ENCODE assay signal across 20 cellular contexts in the genomic region with DNA sequence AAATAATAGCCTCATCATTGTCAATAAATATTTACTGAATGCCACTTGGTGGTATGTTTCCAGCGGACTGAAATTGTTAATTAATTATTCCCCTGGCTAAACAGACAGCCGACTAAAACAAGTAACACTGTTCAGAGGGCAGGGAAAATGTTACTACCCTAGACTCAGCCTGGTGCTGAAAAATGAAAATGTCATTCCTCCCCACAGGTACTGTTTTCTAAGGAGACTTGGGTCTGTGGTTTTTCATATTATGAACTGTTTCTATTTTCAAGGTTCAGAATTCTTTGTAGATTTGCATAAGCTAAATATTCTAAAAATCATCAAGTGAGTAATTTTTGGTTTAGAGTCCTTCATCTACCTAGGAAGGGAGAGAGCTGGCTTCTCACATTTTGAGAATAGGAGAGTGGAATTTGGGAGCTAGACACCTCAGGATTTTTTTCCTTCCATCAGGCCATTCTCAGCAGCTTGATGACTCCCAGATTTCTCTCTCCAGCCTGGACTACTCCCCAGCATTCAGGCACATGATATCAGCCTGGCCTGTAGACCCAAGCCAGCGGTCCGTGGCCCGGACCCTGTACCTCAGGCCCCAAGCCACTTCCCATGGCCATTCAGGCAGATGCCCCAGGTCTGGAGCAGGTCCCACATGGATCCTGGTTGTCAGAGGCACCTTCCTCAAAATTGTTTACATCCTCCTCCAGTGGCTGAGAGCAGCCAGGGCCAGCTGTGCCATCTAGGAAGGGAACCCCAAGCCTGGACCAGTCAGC. TPM values are rescaled to one million over a fixed set of nuclear protein-coding genes. Genes with fewer than 3 reads are reported as not detected.
DNase-seq lines count a peak whose midpoint lies in the region; ATAC-seq, FAIRE-seq and TF ChIP-seq lines count a peak whose summit lies in the region.
"Had no signal": no experiment of that assay in that cellular context is flagged by ENCODE, and none has a peak within 500 bp of the region (broad histone marks: within the 10 kb centered on the region; RNA-seq: fewer than 3 reads in every experiment).

No MANE protein-coding gene starts in this region.

- TF ChIP-seq EP300 in GM12878 (IDR thresholded peaks at IDR 0.05; ENCODE audit: borderline replicate concordance in 1 of 2, control insufficient read depth in 1 of 2, low read depth in 2 of 2, low read length in 2 of 2) = no peak

- H3K4me2 ChIP-seq in GM12878 (ENCODE audit: control insufficient read depth, insufficient read depth) = peak overlapping the region; percentile 47; the same call in 1 of the 2 replicates
- H3K4me2 ChIP-seq: BLaER1 had no signal

- TF ChIP-seq CTCF in GM12878 (IDR thresholded peaks at IDR 0.05 in 2 of 3, conservative IDR thresholded peaks at IDR 0.05 in 1 of 3; ENCODE audit: control insufficient read depth in 2 of 3, extremely low read depth in 1 of 3, insufficient read depth in 1 of 3, low read depth in 3 of 3, low read length in 3 of 3) = no peak

- POLR2A ChIA-PET in GM12878 (lab: Charles Lee) = no interaction called here

- no peaks in the 10 kb centered on the region for H3K36me3 ChIP-seq in GM12878 (ENCODE audit: control insufficient read depth in 2 of 2, insufficient read depth in 2 of 2, low read length in 1 of 2)
- H3K36me3 ChIP-seq: BLaER1 had no signal

- peak; percentile 28 for FAIRE-seq in G401.6 (lab: Jason Lieb, UNC)
- FAIRE-seq in GM12878 (lab: Jason Lieb, UNC) = peak; percentile 88

- CTCF ChIA-PET in GM12878 (lab: Yijun Ruan, JAX) = interaction anchor here (1.0 to 14.9 kb wide), 9 partner anchors 8 to 328 kb away, joined by 3 to 658 read pairs (median 3); no protein-coding TSS in a partner anchor

- SMC1A ChIA-PET in GM12878 (lab: Charles Lee; ENCODE audit: uncharacterized antibody, unreplicated experiment) = interaction anchor here (0.6 to 12.4 kb wide), 9 partner anchors 9 to 638 kb away, joined by 3 to 359 read pairs (median 4); no protein-coding TSS in a partner anchor

- in situ Hi-C loops in GM12878 (cut with MboI) = loop anchor here (5.0 kb wide), 1 partner anchor 331 kb away; no protein-coding TSS in a partner anchor
- in situ Hi-C loops in KBM-7 (cut with MboI; ENCODE audit: low pct_unique_long_range_greater_than_20kb, low sequenced_read_pairs) = loop anchor here (25.0 kb wide), 1 partner anchor 326 kb away; no protein-coding TSS in a partner anchor

- no peaks in the 10 kb centered on the region for H4K20me1 ChIP-seq in GM12878 (ENCODE audit: control insufficient read depth, insufficient read depth)
- H4K20me1 ChIP-seq: BLaER1 had no signal

- no peaks in the 10 kb centered on the region for H3K79me2 ChIP-seq in GM12878 (ENCODE audit: control insufficient read depth, insufficient read depth, low read length)

- BruUV-seq in GM12878 (replicated peaks; lab: Mats Ljungman, UMichigan) = no TSS peak

- H3K27me3 ChIP-seq in GM12878 (replicated peaks in 1 of 2; ENCODE audit: control insufficient read depth in 2 of 2, insufficient read depth in 2 of 2, low read length in 1 of 2) = no peaks in the 10 kb centered on the region; a peak in 1 of 4 replicates
- H3K27me3 ChIP-seq: BLaER1 had no signal

- intact Hi-C loops in GM12878 (cut with micrococcal nuclease; ENCODE audit: unreplicated experiment) = loop anchor here (10.0 kb wide), 1 partner anchor 661 kb away; no protein-coding TSS in a partner anchor

- no peak overlapping the region for H3K27ac ChIP-seq in GM12878 (ENCODE audit: control insufficient read depth, insufficient read depth)
- H3K27ac ChIP-seq: BLaER1 had no signal

- H2AFZ ChIP-seq in GM12878 (ENCODE audit: control insufficient read depth, low read depth, low read length) = no peak overlapping the region

- RAD21 ChIA-PET in GM12878 (lab: Charles Lee; ENCODE audit: unreplicated experiment) = interaction anchor here (0.7 to 6.2 kb wide), 3 partner anchors 112 to 605 kb away, joined by 3 to 326 read pairs (median 9); no protein-coding TSS in a partner anchor

- DNase-seq in GM12878 (ENCODE audit: low read depth, low spot score) (no peak), NCI-H748 treated with DMSO at 0.1 percent for 48 hours (lab: John Stamatoyannopoulos, UW) (no peak), left lobe of liver (ENCODE audit: low spot score) (no peak), KBM-7 (no peak)
- DNase-seq: CD8-positive, alpha-beta T cell; DND-41; GDM1; NCI-H187; NCI-H226; NCI-H526; NK-92 treated with Interleukin-12 subunit alpha and Interleukin-12 subunit beta, amount 100 ng/mL, for 24 hours; RPMI8226; T-helper 17 cell had no signal

- ATAC-seq in GM19438 (IDR thresholded peaks at IDR 0.05; ENCODE audit: low read depth, unreplicated experiment) (peak; percentile 72), HG03039 (IDR thresholded peaks at IDR 0.05; ENCODE audit: unreplicated experiment) (peak; percentile 49), GM12878 (peak; percentile 40), GM19467 (IDR thresholded peaks at IDR 0.05; ENCODE audit: unreplicated experiment) (no peak), left lobe of liver (no peak)
- ATAC-seq: CD8-positive, alpha-beta T cell; T-helper 17 cell had no signal

- H3K9ac ChIP-seq in GM12878 (ENCODE audit: control insufficient read depth, insufficient read depth, low read length) = no peak overlapping the region
- H3K9ac ChIP-seq: BLaER1 had no signal

- peaks cover 17% of the 10 kb centered on the region for H3K4me1 ChIP-seq in GM12878 (ENCODE audit: control insufficient read depth, insufficient read depth, low read length)

- no peak for TF ChIP-seq RAD21 in GM12878 (IDR thresholded peaks at IDR 0.05; ENCODE audit: insufficient read depth, low read depth, low read length)

- no peaks in the 10 kb centered on the region; the same call in 2 of the 3 replicates for H3K9me3 ChIP-seq in GM12878 (replicated peaks; ENCODE audit: control insufficient read depth, insufficient read depth, low read length)
- H3K9me3 ChIP-seq: BLaER1 had no signal

- 58% methylated on average over 5 of the region's 5 CpGs for WGBS in GM12878 (ENCODE audit: insufficient coverage, insufficient replicate concordance, low lambda C conversion rate, missing lambda C conversion rate)

- H3K4me3 ChIP-seq in GM12878 = no peak overlapping the region
- H3K4me3 ChIP-seq: BLaER1 had no signal

- TF ChIP-seq POLR2A in GM12878 (IDR thresholded peaks at IDR 0.05; ENCODE audit: low read depth, low read length) = no peak

TF ChIP-seq in GM12878, 131 proteins besides CTCF, POLR2A, EP300 and RAD21:
- TF ChIP-seq RUNX3 (IDR thresholded peaks at IDR 0.05; ENCODE audit: low read length) = peak; percentile 50
- TF ChIP-seq TARDBP (IDR thresholded peaks at IDR 0.05; ENCODE audit: borderline replicate concordance) = no peak
- TF ChIP-seq IKZF2 (IDR thresholded peaks at IDR 0.05) = no peak
- no peak for TF ChIP-seq SIN3A (IDR thresholded peaks at IDR 0.05; ENCODE audit: low read depth, low read length)
- no peak for TF ChIP-seq FOXM1 (IDR thresholded peaks at IDR 0.05; ENCODE audit: low read depth, low read length)
- TF ChIP-seq ZNF384 (IDR thresholded peaks at IDR 0.05; ENCODE audit: borderline replicate concordance, low read depth, low read length) = no peak
- TF ChIP-seq RB1 (IDR thresholded peaks at IDR 0.05; ENCODE audit: borderline replicate concordance) = no peak
TF ChIP-seq in GM12878: peak in this region for 1.

RNA-seq across cellular contexts. Expression of gene BHMT, which starts 24.4 kb away (rescaled TPM):
- total RNA-seq in GM12878 (2013; cell fraction: nucleolus; rRNA removed) = not detected in 2 replicates
- total RNA-seq in GM12878 (2014; rRNA removed) (not detected in 2 replicates), GM12878 (2014; rRNA removed; fragmentation: Illumina TruSeq; extraction: Trizol) (not detected in 2 replicates), GM12878 (2021) (0.29 and 0.44 TPM in 2 replicates), left lobe of liver (957 TPM)
- not detected for polyA plus RNA-seq in GM12878 (2011; ENCODE audit: low read depth)
- polyA plus RNA-seq in GM12878 (2011; rRNA removed) (not detected in 2 replicates), GM12878 (2014; fragmentation: Illumina TruSeq; extraction: Trizol) (not detected in 2 replicates), GM12878 (2014; fragmentation: Nextera tagmentation; extraction: Ambion mirVana) (not detected), GM12878 (2014; rRNA removed) (not detected in 2 replicates), GM12878 (2016; fragmentation: Nextera tagmentation; extraction: Ambion mirVana) (not detected)
- polyA plus RNA-seq in GM12878 (2011; cell fraction: cytosol; rRNA removed) = not detected in 2 replicates
- polyA plus RNA-seq in GM12878 (2011; cell fraction: nucleus; rRNA removed) = not detected in 2 replicates
- polyA plus RNA-seq in GM12878 (2012) = not detected in 2 replicates
- not detected in 2 replicates for polyA minus RNA-seq in GM12878 (2011; rRNA and poly(A)+ RNA removed)
- polyA minus RNA-seq in GM12878 (2011; cell fraction: cytosol; rRNA and poly(A)+ RNA removed) = not detected in 2 replicates
- polyA minus RNA-seq in GM12878 (2011; cell fraction: nucleus; rRNA and poly(A)+ RNA removed) = not detected in 2 replicates
- total RNA-seq: A172; CD8-positive, alpha-beta T cell; LHCN-M2; T-helper 17 cell had no signal

Comparison
In these comparisons a context has a peak if more than half of its experiments do, and no peak if none do; other contexts are left out.
1. ATAC-seq: peak in GM19438 (single experiment), HG03039 (single experiment) and GM12878 (single experiment); none in GM19467 (single experiment) and left lobe of liver (single experiment).
2. RNA of gene BHMT, which starts 24.4 kb away (total RNA-seq): 957 TPM in left lobe of liver (single experiment); 0.29 to 0.44 TPM in GM12878; every median in the first group is over 100 times any median in the second.